8 cellular contexts compared by ENCODE assay signal in genomic region chr4:5711479-5712184, GRCh38.
DNase-seq lines count a peak whose midpoint lies in the region; ATAC-seq and TF ChIP-seq lines count a peak whose summit lies in the region.

No MANE protein-coding gene starts in this region.

- TF ChIP-seq CTCF in GM12864 (IDR thresholded peaks at IDR 0.05; ENCODE audit: low read depth, low read length, missing control alignments) = no peak

- ATAC-seq in HG02623 (IDR thresholded peaks at IDR 0.05; ENCODE audit: unreplicated experiment) = no peak

- H3K27me3 ChIP-seq in duodenal mucosa (ENCODE audit: control insufficient read depth in 1 of 2, insufficient read depth in 2 of 2, low read length in 2 of 2) = peaks cover 28 to 36% of the 10 kb centered on the region in 2 donors
- H3K27me3 ChIP-seq in muscle layer of colon (ENCODE audit: control insufficient read depth in 1 of 2, insufficient read depth in 2 of 2, low read length in 2 of 2) = peaks cover 0 to 4% of the 10 kb centered on the region in 2 donors

- H3K36me3 ChIP-seq in duodenal mucosa (ENCODE audit: control insufficient read depth in 1 of 2, insufficient read depth in 2 of 2, low read length in 2 of 2) = no peaks in the 10 kb centered on the region
- H3K36me3 ChIP-seq in muscle layer of colon (ENCODE audit: insufficient read depth, low read length) = no peaks in the 10 kb centered on the region

- H3K27ac ChIP-seq in duodenal mucosa (ENCODE audit: low read depth, low read length) = peak overlapping the region; percentile 10
- peak overlapping the region; percentile 46 for H3K27ac ChIP-seq in muscle layer of colon (ENCODE audit: low read depth, low read length)

- DNase-seq in GM12864 (ENCODE audit: low read depth) = no peak
- DNase-seq in NCI-H226 = peak; percentile 9
- no peak for DNase-seq in nucleus accumbens (lab: John Stamatoyannopoulos, UW)
- DNase-seq in NCI-H2029 (lab: John Stamatoyannopoulos, UW) = no peak
- no peak for DNase-seq in RPMI8226

- H3K4me3 ChIP-seq in GM12864 (ENCODE audit: low read depth, low read length) = peak overlapping the region; percentile 67
- H3K4me3 ChIP-seq in duodenal mucosa (ENCODE audit: low read depth in 1 of 2, low read length in 2 of 2) = peak overlapping the region; percentile 36 to 61
- peak overlapping the region; percentile 53 to 85 for H3K4me3 ChIP-seq in muscle layer of colon (ENCODE audit: low read depth in 1 of 2, low read length in 2 of 2)

- H3K9me3 ChIP-seq in duodenal mucosa (ENCODE audit: control insufficient read depth in 1 of 2, low read length in 2 of 2) = peaks cover 0 to 5% of the 10 kb centered on the region in 2 donors
- H3K9me3 ChIP-seq in muscle layer of colon (ENCODE audit: low read length) = no peaks in the 10 kb centered on the region

- H3K4me1 ChIP-seq in duodenal mucosa (ENCODE audit: control insufficient read depth in 1 of 2, insufficient read depth in 2 of 2, low read length in 2 of 2) = peaks cover 8 to 12% of the 10 kb centered on the region in 2 donors
- H3K4me1 ChIP-seq in muscle layer of colon (ENCODE audit: insufficient read depth, low read length) = peaks cover 40% of the 10 kb centered on the region

- H3K9ac ChIP-seq in duodenal mucosa (ENCODE audit: low read depth in 1 of 2, low read length in 2 of 2) = no peak overlapping the region
- no peak overlapping the region for H3K9ac ChIP-seq in muscle layer of colon (ENCODE audit: low read length)
